ENCODE assay signal across 8 cellular contexts in the genomic region with DNA sequence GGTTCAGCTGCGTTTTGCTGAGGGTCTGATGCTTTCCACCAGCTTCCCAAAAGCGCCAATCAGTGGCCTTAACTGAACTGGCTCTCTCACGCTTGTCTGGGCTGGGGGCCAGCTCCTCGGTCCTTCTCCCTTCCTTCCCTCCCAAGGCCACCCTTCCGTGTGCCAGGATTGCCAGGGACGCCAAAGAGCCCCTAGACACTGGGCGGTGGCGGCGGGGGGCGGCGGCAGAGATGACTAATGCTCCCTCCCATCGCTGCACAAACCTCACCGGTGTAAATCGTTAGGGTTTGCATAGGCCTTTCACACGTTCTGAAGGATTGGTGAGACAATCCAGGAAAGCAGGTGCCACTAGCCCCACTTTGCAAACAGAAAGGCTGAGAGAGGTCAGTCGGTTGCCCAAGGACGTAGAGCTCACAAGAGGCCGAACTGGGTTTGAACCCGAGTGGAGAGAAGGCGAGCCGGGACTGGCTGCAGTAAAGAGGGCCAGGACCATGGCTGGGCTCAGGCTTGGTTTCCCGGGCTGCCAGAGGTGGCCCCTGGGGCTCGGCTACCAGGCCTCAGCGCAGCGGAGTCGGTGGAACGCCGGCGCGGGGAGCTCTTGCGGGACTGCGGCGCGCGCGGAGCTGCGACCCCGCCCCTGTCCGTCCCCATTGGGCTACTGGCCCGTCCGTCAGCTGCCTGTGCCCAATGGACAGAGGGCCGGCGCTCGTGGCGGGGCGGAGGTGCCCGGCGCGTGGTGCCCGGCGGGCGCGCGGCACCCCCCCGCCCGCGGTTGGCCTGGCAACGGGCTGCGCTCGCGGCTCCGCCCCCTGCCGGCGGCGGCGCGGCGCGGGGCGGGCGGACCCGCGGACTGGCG. TPM values are rescaled to one million over a fixed set of nuclear protein-coding genes. Genes with fewer than 3 reads are reported as not detected.
A peak's percentile ranks its signal among the peaks of the same experiment; 100 is the strongest.
DNase-seq lines count a peak whose midpoint lies in the region; ATAC-seq and TF ChIP-seq lines count a peak whose summit lies in the region.

No MANE protein-coding gene starts in this region.

- H3K9ac ChIP-seq in KMS-11 = peak overlapping the region; percentile 38; the same call in 1 of the 2 replicates

- peak overlapping the region; percentile 82 for H3K4me2 ChIP-seq in KMS-11

- H3K4me3 Mint-ChIP-seq in CD4-positive, CD25-positive, alpha-beta regulatory T cell = peak overlapping the region; percentile 64 to 91 (median 87)
- H3K4me3 Mint-ChIP-seq in nephron = peak overlapping the region; percentile 87 to 93 (median 89)

- H3K27ac ChIP-seq in CD4-positive, CD25-positive, alpha-beta regulatory T cell (ENCODE audit: insufficient read depth, low read length, poor library complexity, severe bottlenecking) = peak overlapping the region; percentile 8
- H3K27ac ChIP-seq in KMS-11 (no peak overlapping the region), RWPE2 (ENCODE audit: poor library complexity, severe bottlenecking) (no peak overlapping the region)

- H3K9me3 Mint-ChIP-seq in CD4-positive, CD25-positive, alpha-beta regulatory T cell = peaks cover 0 to 3% (median 0%) of the 10 kb centered on the region in 7 donors
- no peaks in the 10 kb centered on the region for H3K9me3 Mint-ChIP-seq in nephron

- H3K27me3 Mint-ChIP-seq in CD4-positive, CD25-positive, alpha-beta regulatory T cell = peaks cover 20% of the 10 kb centered on the region
- H3K27me3 Mint-ChIP-seq in nephron (ENCODE audit: low read depth) = peaks cover 64% of the 10 kb centered on the region

- H3K9me3 ChIP-seq in CD4-positive, CD25-positive, alpha-beta regulatory T cell (ENCODE audit: control insufficient read depth in 2 of 2, low read length in 2 of 2) = no peaks in the 10 kb centered on the region
- H3K9me3 ChIP-seq in RWPE2 (ENCODE audit: severe bottlenecking) = peaks cover 15% of the 10 kb centered on the region

- H3K27me3 ChIP-seq in CD4-positive, CD25-positive, alpha-beta regulatory T cell (ENCODE audit: control insufficient read depth, insufficient read depth, low read length) = no peaks in the 10 kb centered on the region
- H3K27me3 ChIP-seq in KMS-11 (ENCODE audit: insufficient read depth, low read depth) (no peaks in the 10 kb centered on the region), RWPE2 (ENCODE audit: insufficient read depth, poor library complexity, severe bottlenecking) (no peaks in the 10 kb centered on the region)

- TF ChIP-seq CTCF in KMS-11 (conservative IDR thresholded peaks at IDR 0.05; ENCODE audit: low read depth, low read length) = no peak
- no peak for TF ChIP-seq CTCF in RWPE2 (IDR thresholded peaks at IDR 0.05; ENCODE audit: poor library complexity, severe bottlenecking)
- no peak for TF ChIP-seq CTCF in nephron (IDR thresholded peaks at IDR 0.05; ENCODE audit: unreplicated experiment in 3 of 3)

- peaks cover 17% of the 10 kb centered on the region for H3K4me1 ChIP-seq in CD4-positive, CD25-positive, alpha-beta regulatory T cell (ENCODE audit: control insufficient read depth, insufficient read depth, low read length, poor library complexity, severe bottlenecking)
- H3K4me1 ChIP-seq in KMS-11 (ENCODE audit: low read depth, poor library complexity, severe bottlenecking) = peaks cover 10% of the 10 kb centered on the region
- no peaks in the 10 kb centered on the region for H3K4me1 ChIP-seq in RWPE2 (ENCODE audit: insufficient read depth, poor library complexity, severe bottlenecking)

- H3K79me2 ChIP-seq in KMS-11 (ENCODE audit: insufficient read depth, low read depth) = no peaks in the 10 kb centered on the region

- peak; percentile 95 to 97 for ATAC-seq in CD4-positive, CD25-positive, alpha-beta regulatory T cell (ENCODE audit: low read depth in 2 of 2)
- ATAC-seq in GM21390 (IDR thresholded peaks at IDR 0.05; ENCODE audit: unreplicated experiment) (peak; percentile 77), RWPE2 (ENCODE audit: low read depth) (peak; percentile 97)

- H3K36me3 ChIP-seq in CD4-positive, CD25-positive, alpha-beta regulatory T cell (ENCODE audit: control insufficient read depth, insufficient read depth, low read length) = no peaks in the 10 kb centered on the region
- no peaks in the 10 kb centered on the region for H3K36me3 ChIP-seq in KMS-11 (ENCODE audit: insufficient read depth)
- H3K36me3 ChIP-seq in RWPE2 (ENCODE audit: low read depth) = no peaks in the 10 kb centered on the region

- H3K27ac Mint-ChIP-seq in CD4-positive, CD25-positive, alpha-beta regulatory T cell = peak overlapping the region in 2 of 3 donors; percentile 13 to 36
- H3K27ac Mint-ChIP-seq in nephron = peak overlapping the region in 1 of 3 experiments; percentile 62

- peaks cover 0 to 31% (median 6%) of the 10 kb centered on the region in 4 donors for H3K4me1 Mint-ChIP-seq in CD4-positive, CD25-positive, alpha-beta regulatory T cell
- H3K4me1 Mint-ChIP-seq in nephron = peaks cover 17% of the 10 kb centered on the region

- H2AFZ ChIP-seq in KMS-11 (ENCODE audit: low read depth) = peak overlapping the region; percentile 87

- DNase-seq in CD4-positive, CD25-positive, alpha-beta regulatory T cell = peak; percentile 80 to 88 (median 86)
- DNase-seq in RWPE2 (ENCODE audit: low spot score) = peak; percentile 83
- peak; percentile 95 for DNase-seq in activated effector memory CD4-positive, alpha-beta T cell treated with anti-CD3 and anti-CD28 coated beads, Interleukin-2, amount 50 U/mL, for 16 hours
- peak; percentile 63 for DNase-seq in fibroblast of the conjunctiva (ENCODE audit: low read depth)
- DNase-seq in stimulated activated naive CD4-positive, alpha-beta T cell (lab: John Stamatoyannopoulos, UW) = peak; percentile 74 to 85 (median 82)

- no peaks in the 10 kb centered on the region for H4K20me1 ChIP-seq in KMS-11 (ENCODE audit: insufficient read depth)

- peak overlapping the region; percentile 19 for H3K4me3 ChIP-seq in CD4-positive, CD25-positive, alpha-beta regulatory T cell (ENCODE audit: low read depth, low read length)
- H3K4me3 ChIP-seq in KMS-11 (IDR thresholded peaks at IDR 0.05; ENCODE audit: insufficient read depth, low read depth, low read length) = no peak overlapping the region
- H3K4me3 ChIP-seq in RWPE2 (ENCODE audit: severe bottlenecking) = peak overlapping the region; percentile 36

- H3K36me3 Mint-ChIP-seq in CD4-positive, CD25-positive, alpha-beta regulatory T cell = no peaks in the 10 kb centered on the region
- no peaks in the 10 kb centered on the region for H3K36me3 Mint-ChIP-seq in nephron (ENCODE audit: low read depth)

RNA-seq across cellular contexts. Expression of gene GNAZ, which starts 0.6 kb away (rescaled TPM):
- 3.6 TPM for total RNA-seq in CD4-positive, CD25-positive, alpha-beta regulatory T cell
- polyA plus RNA-seq in CD4-positive, CD25-positive, alpha-beta regulatory T cell = under 1 TPM in 2 of 4 donors, not detected in 2; 0.05 to 0.06 TPM
